ENCODE assay signal across 8 cellular contexts in the genomic region with DNA sequence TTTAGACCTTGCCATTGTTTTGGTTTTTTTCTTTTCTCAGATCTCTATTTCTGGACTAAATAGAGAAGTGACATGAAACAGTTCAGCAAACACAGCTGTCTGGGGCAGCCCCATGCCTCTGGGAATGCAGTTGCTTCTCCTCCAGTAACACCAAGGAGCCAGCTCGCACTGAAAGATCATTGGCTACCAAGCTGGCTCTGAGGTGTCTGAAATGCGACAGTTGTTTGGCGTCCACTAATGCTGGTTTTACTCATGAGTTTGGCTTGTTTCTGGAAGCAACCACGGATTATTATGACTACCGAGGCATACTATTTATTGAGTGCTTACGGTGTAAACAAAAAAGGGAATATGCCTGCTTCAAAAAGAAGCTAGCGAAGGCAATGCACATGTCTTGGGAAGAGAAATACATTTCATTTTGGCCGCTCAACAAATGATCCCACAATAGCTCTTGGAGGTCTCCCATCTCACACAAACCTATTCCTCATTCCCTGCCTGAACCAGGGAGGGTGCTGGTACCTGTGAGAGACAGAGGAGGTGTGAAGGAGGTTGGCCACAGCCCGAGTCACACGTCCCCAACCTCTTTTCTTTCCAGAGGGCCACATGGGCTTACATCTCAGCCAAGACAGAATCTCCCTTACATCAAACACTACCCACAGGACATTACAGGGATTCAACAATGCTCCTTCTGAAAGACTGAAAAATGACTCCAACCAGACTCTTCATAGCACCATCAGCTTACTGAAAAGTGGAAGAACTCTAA. TPM values are rescaled to one million over a fixed set of nuclear protein-coding genes. Genes with fewer than 3 reads are reported as not detected.
DNase-seq lines count a peak whose midpoint lies in the region; ATAC-seq and TF ChIP-seq lines count a peak whose summit lies in the region.

No MANE protein-coding gene starts in this region.

- no peaks in the 10 kb centered on the region for H3K27me3 ChIP-seq in GM06990 (replicated peaks; ENCODE audit: control insufficient read depth, insufficient read depth, low read length)

- no peak overlapping the region for H3K4me3 ChIP-seq in GM06990 (replicated peaks; ENCODE audit: low read depth, low read length)

- H3K36me3 ChIP-seq in GM06990 (ENCODE audit: control insufficient read depth, insufficient read depth, low read length), result no peaks in the 10 kb centered on the region

- TF ChIP-seq CTCF in GM06990 (IDR thresholded peaks at IDR 0.05; ENCODE audit: insufficient read depth, low read length, poor library complexity, severe bottlenecking), result no peak
- no peak for TF ChIP-seq CTCF in WTC11 (IDR thresholded peaks at IDR 0.05)

- H3K9me3 Mint-ChIP-seq in WTC11, result peaks cover 7% of the 10 kb centered on the region

- H3K4me3 Mint-ChIP-seq in WTC11, result no peak overlapping the region

- DNase-seq in GM06990 (ENCODE audit: extremely low read depth, insufficient read length) (peak; percentile 75), iris pigment epithelial cell (ENCODE audit: low read depth) (peak; percentile 31), WTC11 (ENCODE audit: low spot score) (no peak), dedifferentiated amniotic fluid mesenchymal stem cell (ENCODE audit: extremely low spot score) (no peak)
- DNase-seq in stimulated activated CD4-positive, alpha-beta T cell treated with anti-CD3 and anti-CD28 coated beads, Interleukin-4, amount 100 ng/mL, for 1 hour, result no peak
- DNase-seq in stimulated activated CD4-positive, alpha-beta T cell treated with anti-CD3 and anti-CD28 coated beads, Interleukin-2, amount 100 ng/mL, for 48 hours, result no peak

- 0 out of 2 replicates have a peak, but pooled peaks cover 2% of the 10 kb centered on the region for H3K4me1 Mint-ChIP-seq in WTC11

- no peaks in the 10 kb centered on the region for H3K27me3 Mint-ChIP-seq in WTC11 (ENCODE audit: low read depth)

- CTCF ChIA-PET in WTC11 (lab: Charles Lee), result no interaction called here

- peaks cover 14% of the 10 kb centered on the region for H3K36me3 Mint-ChIP-seq in WTC11

- POLR2A ChIA-PET in WTC11 (lab: Charles Lee), result no interaction called here

- ATAC-seq in GM21526 (IDR thresholded peaks at IDR 0.05; ENCODE audit: low FRiP score, unreplicated experiment), result peak; percentile 96
- ATAC-seq in HG03558 (IDR thresholded peaks at IDR 0.05; ENCODE audit: extremely low read depth, unreplicated experiment), result peak; percentile 97
- no peak for ATAC-seq in WTC11

- H3K27ac Mint-ChIP-seq in WTC11, result no peak overlapping the region

TF ChIP-seq in WTC11, 78 proteins besides CTCF, POLR2A, EP300 and RAD21:
- TF ChIP-seq NFATC4 (CRISPR knock-in tag; IDR thresholded peaks at IDR 0.05) (no peak), HMGA2 (CRISPR knock-in tag; IDR thresholded peaks at IDR 0.05) (no peak), AR (CRISPR knock-in tag; IDR thresholded peaks at IDR 0.05) (no peak)

RNA-seq across cellular contexts. Expression of gene NEB, which starts 37.5 kb away (rescaled TPM):
- 1.7 to 2.1 TPM (median 1.9 TPM) in 3 replicates for total RNA-seq in WTC11 (2021)

RNA-seq across cellular contexts. Expression of gene ARL5A, which starts 56.4 kb away (rescaled TPM):
- 73.2 to 82.7 TPM (median 74.1 TPM) in 3 replicates for total RNA-seq in WTC11 (2021)

Comparison
In these comparisons a context has a peak if more than half of its experiments do, and no peak if none do; other contexts are left out.
1. DNase-seq: peak in GM06990 (single experiment) and iris pigment epithelial cell (single experiment); none in WTC11 (single experiment), dedifferentiated amniotic fluid mesenchymal stem cell (single experiment), stimulated activated CD4-positive, alpha-beta T cell treated with anti-CD3 and anti-CD28 coated beads, Interleukin-4, amount 100 ng/mL, for 1 hour (single experiment) and stimulated activated CD4-positive, alpha-beta T cell treated with anti-CD3 and anti-CD28 coated beads, Interleukin-2, amount 100 ng/mL, for 48 hours (0 of 2).